Comparison of ENCODE assay signal across 20 cellular contexts in the genomic region with DNA sequence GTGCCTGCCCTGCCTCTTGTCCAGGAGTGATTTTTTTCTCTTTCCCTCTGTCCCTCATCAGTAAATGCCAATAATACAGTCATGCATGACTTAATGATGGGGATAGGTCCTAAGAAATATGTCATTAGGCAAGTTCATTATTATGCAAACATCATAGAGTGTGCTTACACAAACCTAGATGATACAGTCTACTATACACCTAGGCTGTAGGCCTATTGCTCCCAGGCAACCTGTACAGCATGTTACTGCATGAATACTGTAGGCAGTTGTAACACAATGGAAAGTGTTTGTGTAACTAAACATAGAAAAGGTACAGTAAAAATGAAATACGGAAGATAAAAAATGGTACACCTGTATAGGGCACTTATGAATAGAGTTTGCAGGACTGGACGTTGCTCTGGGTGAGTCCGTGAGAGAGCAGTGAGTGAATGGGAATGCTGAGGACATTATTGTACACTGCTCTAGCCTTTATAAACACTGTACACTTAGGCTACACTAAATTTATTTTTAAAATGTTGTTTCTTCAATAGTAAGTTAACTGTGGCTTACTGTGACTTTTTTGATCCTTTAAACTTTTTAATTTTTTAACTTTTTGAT. TPM values are rescaled to one million over a fixed set of nuclear protein-coding genes. Genes with fewer than 3 reads are reported as not detected.
A peak's percentile ranks its signal among the peaks of the same experiment; 100 is the strongest.
DNase-seq lines count a peak whose midpoint lies in the region; ATAC-seq, FAIRE-seq and TF ChIP-seq lines count a peak whose summit lies in the region.
"Had no signal": no experiment of that assay in that cellular context is flagged by ENCODE, and none has a peak within 500 bp of the region (broad histone marks: within the 10 kb centered on the region; RNA-seq: fewer than 3 reads in every experiment).

No MANE protein-coding gene starts in this region.

- H3K36me3 Mint-ChIP-seq in type B pancreatic cell, result peaks cover 2% of the 10 kb centered on the region
- H3K36me3 Mint-ChIP-seq: CD8-positive, alpha-beta memory T cell had no signal

- H3K27ac ChIP-seq in left lung (peak overlapping the region in 1 of 2 donors; percentile 7), kidney (ENCODE audit: low read depth in 2 of 2, low read length in 2 of 2) (no peak overlapping the region)
- H3K27ac ChIP-seq: BLaER1, HL-60 had no signal

- H3K9me3 ChIP-seq in left lung (no peaks in the 10 kb centered on the region), kidney (ENCODE audit: control insufficient read depth in 1 of 2, low read length in 2 of 2) (no peaks in the 10 kb centered on the region)
- H3K9me3 ChIP-seq: BLaER1, Caco-2 had no signal

- H3K36me3 ChIP-seq in left lung (no peaks in the 10 kb centered on the region), kidney (ENCODE audit: control insufficient read depth in 1 of 2, insufficient read depth in 2 of 2, low read length in 2 of 2) (no peaks in the 10 kb centered on the region)
- H3K36me3 ChIP-seq: BLaER1 had no signal

- FAIRE-seq in kidney (lab: Jason Lieb, UNC), result no peak
- FAIRE-seq: GM12878, GM19239 had no signal

- H3K4me3 Mint-ChIP-seq in type B pancreatic cell, result no peak overlapping the region
- H3K4me3 Mint-ChIP-seq: CD8-positive, alpha-beta memory T cell had no signal

- H3K27ac Mint-ChIP-seq in type B pancreatic cell, result peak overlapping the region; percentile 48
- H3K27ac Mint-ChIP-seq: CD8-positive, alpha-beta memory T cell had no signal

- H3K4me1 ChIP-seq in left lung, result no peaks in the 10 kb centered on the region
- H3K4me1 ChIP-seq in kidney (ENCODE audit: control insufficient read depth in 1 of 2, insufficient read depth in 1 of 2, low read depth in 1 of 2, low read length in 2 of 2), result no peaks in the 10 kb centered on the region
- H3K4me1 ChIP-seq: BLaER1, Caco-2 had no signal

- intact Hi-C loops in left lung (cut with DNase I), result no loop called here
- intact Hi-C loops in kidney (cut with DNase I), result no loop called here

- no peaks in the 10 kb centered on the region for H3K27me3 ChIP-seq in left lung
- H3K27me3 ChIP-seq: BLaER1 had no signal

- TF ChIP-seq CTCF in epithelial cell of esophagus (IDR thresholded peaks at IDR 0.05; ENCODE audit: insufficient read depth, low read depth, low read length, missing control alignments) (no peak), left lung (IDR thresholded peaks at IDR 0.05) (no peak), type B pancreatic cell (conservative IDR thresholded peaks at IDR 0.05) (no peak), kidney (IDR thresholded peaks at IDR 0.05; ENCODE audit: borderline replicate concordance, extremely low read depth, insufficient read depth) (no peak)

- H3K9ac ChIP-seq in kidney (ENCODE audit: low read length in 2 of 2), result no peak overlapping the region
- H3K9ac ChIP-seq: BLaER1 had no signal

- H3K4me3 ChIP-seq in epithelial cell of esophagus (ENCODE audit: low read length), result no peak overlapping the region
- H3K4me3 ChIP-seq in left lung, result no peak overlapping the region
- H3K4me3 ChIP-seq in kidney (ENCODE audit: low read length in 2 of 2), result no peak overlapping the region
- H3K4me3 ChIP-seq: BLaER1, GM12878 had no signal

- peaks cover 5% of the 10 kb centered on the region for H3K9me3 Mint-ChIP-seq in type B pancreatic cell

- H3K27me3 Mint-ChIP-seq in type B pancreatic cell, result no peaks in the 10 kb centered on the region

- peak; percentile 46 for ATAC-seq in left lung
- ATAC-seq in GM18909 (IDR thresholded peaks at IDR 0.05; ENCODE audit: poor library complexity, unreplicated experiment), result no peak
- no peak for ATAC-seq in GM18498 (IDR thresholded peaks at IDR 0.05; ENCODE audit: unreplicated experiment)
- ATAC-seq: GM12878 had no signal

- DNase-seq in NCI-H510A treated with DMSO at 0.1 percent for 48 hours (lab: John Stamatoyannopoulos, UW), result peak; percentile 15
- no peak for DNase-seq in NCI-H510A (lab: John Stamatoyannopoulos, UW)
- peak; percentile 48 for DNase-seq in epithelial cell of esophagus (ENCODE audit: low read depth)
- no peak for DNase-seq in left lung
- DNase-seq in type B pancreatic cell (ENCODE audit: extremely low spot score, unreplicated experiment), result no peak
- DNase-seq in kidney, result no peak
- DNase-seq: 8988T; AML-193; Caco-2; CD8-positive, alpha-beta memory T cell; DMS79; HCEC 1CT had no signal

- H3K4me1 Mint-ChIP-seq in type B pancreatic cell (ENCODE audit: unreplicated experiment), result peaks cover 11% of the 10 kb centered on the region
- H3K4me1 Mint-ChIP-seq: CD8-positive, alpha-beta memory T cell had no signal

RNA-seq across cellular contexts. Expression of gene PBOV1, which starts 22.1 kb away (rescaled TPM):
- total RNA-seq in left lung, result not detected
- total RNA-seq in type B pancreatic cell (ENCODE audit: low replicate concordance), result not detected in 2 replicates
- not detected for total RNA-seq in kidney
- not detected for polyA plus RNA-seq in kidney (ENCODE audit: insufficient read depth, low read depth, low replicate concordance)
- total RNA-seq: Caco-2; CD8-positive, alpha-beta memory T cell; G401; GM12878; H4 had no signal
- polyA plus RNA-seq: CD8-positive, alpha-beta memory T cell; GM12878 had no signal

RNA-seq across cellular contexts. Expression of gene ARFGEF3, which starts 34.5 kb away (rescaled TPM):
- 10 to 100 TPM; 16.9 to 22.6 TPM for total RNA-seq in left lung
- 24.0 and 31.7 TPM in 2 replicates for total RNA-seq in type B pancreatic cell (ENCODE audit: low replicate concordance)
- 7.8 TPM for total RNA-seq in kidney
- 1.2 TPM for polyA plus RNA-seq in kidney (ENCODE audit: insufficient read depth, low read depth, low replicate concordance)
- total RNA-seq: G401 had no signal
- polyA plus RNA-seq: CD8-positive, alpha-beta memory T cell had no signal

Comparison
In these comparisons a context has a peak if more than half of its experiments do, and no peak if none do; other contexts are left out.
1. DNase-seq: peak in NCI-H510A treated with DMSO at 0.1 percent for 48 hours (single experiment) and epithelial cell of esophagus (single experiment); none in NCI-H510A (single experiment), left lung (0 of 2), type B pancreatic cell (single experiment) and kidney (single experiment).